Comparison of ENCODE assay signal across 41 cellular contexts in the genomic region with DNA sequence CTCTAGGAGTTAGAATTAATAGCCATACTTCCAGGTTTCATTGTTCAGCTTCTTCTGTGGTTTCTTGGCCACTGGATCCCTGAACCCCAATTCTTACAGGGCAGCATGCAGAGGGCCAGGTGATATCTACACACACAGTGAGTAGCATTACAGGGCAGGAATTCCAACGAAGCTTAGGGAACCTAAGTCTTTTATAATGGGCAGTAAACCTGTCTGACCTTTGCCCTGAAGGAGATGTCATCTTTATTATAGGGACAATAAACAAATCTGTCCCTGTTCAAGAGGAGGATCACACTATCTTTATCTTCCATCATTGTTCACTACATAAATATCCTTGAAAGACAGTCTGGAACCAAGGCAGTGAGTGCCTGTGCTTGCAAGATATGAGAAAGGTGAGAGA. TPM values are rescaled to one million over a fixed set of nuclear protein-coding genes. Genes with fewer than 3 reads are reported as not detected.
"Had no signal": no experiment of that assay in that cellular context is flagged by ENCODE, and none has a peak within 500 bp of the region (broad histone marks: within the 10 kb centered on the region; RNA-seq: fewer than 3 reads in every experiment).

No MANE protein-coding gene starts in this region.

- FAIRE-seq: astrocyte had no signal

- H3K27me3 Mint-ChIP-seq: brain had no signal

- H3K36me3 ChIP-seq: adrenal gland, ascending aorta, brain microvascular endothelial cell, breast epithelium, cardiac muscle cell had no signal

- H3K4me1 ChIP-seq: adrenal gland, ascending aorta, body of pancreas, breast epithelium had no signal

- H3K4me3 ChIP-seq: adrenal gland, ascending aorta, body of pancreas, breast epithelium, cardiac muscle cell had no signal

- H3K4me1 Mint-ChIP-seq: activated naive CD4-positive, alpha-beta T cell treated with anti-CD3 and anti-CD28 coated beads, Interleukin-2, amount 10 ng/mL, durations not matched to agents 7 days and 5 days; activated naive CD4-positive, alpha-beta T cell treated with anti-CD3 and anti-CD28 coated beads, Interleukin-2, amount 50 U/mL, for 24 hours; activated naive CD8-positive, alpha-beta T cell treated with anti-CD3 and anti-CD28 coated beads for 36 hours; activated naive CD8-positive, alpha-beta T cell treated with anti-CD3 and anti-CD28 coated beads, Interleukin-2, amount 10 ng/mL, durations not matched to agents 7 days and 5 days; activated naive CD8-positive, alpha-beta T cell treated with anti-CD3 and anti-CD28 coated beads, Interleukin-2, amount 50 U/mL, for 24 hours; activated T-helper 17 cell treated with anti-CD3 and anti-CD28 coated beads, Interleukin-2, amount 50 U/mL, for 72 hours; brain; central memory CD8-positive, alpha-beta T cell had no signal

- H3K9me3 Mint-ChIP-seq: activated naive CD4-positive, alpha-beta T cell treated with anti-CD3 and anti-CD28 coated beads, Interleukin-2, amount 10 ng/mL, durations not matched to agents 7 days and 5 days; activated naive CD8-positive, alpha-beta T cell treated with anti-CD3 and anti-CD28 coated beads, Interleukin-2, amount 10 ng/mL, durations not matched to agents 7 days and 5 days; activated T-helper 1 cell treated with anti-CD3 and anti-CD28 coated beads, Interleukin-12 subunit alpha, Interleukin-12 subunit beta, Interleukin-2, Interleukin-4 antibody, amounts not matched to agents 30 ng/mL and 10 ng/mL and 1 ng/mL, durations not matched to agents 14 hours and 24 hours and 36 hours; activated T-helper 17 cell treated with anti-CD3 and anti-CD28 coated beads, Interleukin-2, amount 50 U/mL, for 72 hours; activated T-helper 2 cell treated with anti-CD3 and anti-CD28 coated beads, Interferon-gamma antibody, Interleukin-2, Interleukin-4, amounts not matched to agents 10 μg/mL and 5 μg/mL and 100 μg/mL, durations not matched to agents 14 hours and 24 hours and 36 hours; central memory CD8-positive, alpha-beta T cell had no signal

- H3K36me3 Mint-ChIP-seq: activated naive CD4-positive, alpha-beta T cell treated with anti-CD3 and anti-CD28 coated beads, Interleukin-2, amount 10 ng/mL, durations not matched to agents 7 days and 5 days; activated naive CD8-positive, alpha-beta T cell treated with anti-CD3 and anti-CD28 coated beads for 36 hours; activated naive CD8-positive, alpha-beta T cell treated with anti-CD3 and anti-CD28 coated beads, Interleukin-2, amount 10 ng/mL, durations not matched to agents 7 days and 5 days; brain had no signal

- H3K27ac Mint-ChIP-seq: activated naive CD4-positive, alpha-beta T cell treated with anti-CD3 and anti-CD28 coated beads for 36 hours; activated naive CD4-positive, alpha-beta T cell treated with anti-CD3 and anti-CD28 coated beads, Interleukin-2, amount 10 ng/mL, durations not matched to agents 7 days and 5 days; activated naive CD4-positive, alpha-beta T cell treated with anti-CD3 and anti-CD28 coated beads, Interleukin-2, amount 50 U/mL, for 24 hours; activated naive CD4-positive, alpha-beta T cell treated with anti-CD3 and anti-CD28 coated beads, Interleukin-2, amount 50 U/mL, for 72 hours; activated naive CD8-positive, alpha-beta T cell; activated naive CD8-positive, alpha-beta T cell treated with anti-CD3 and anti-CD28 coated beads for 36 hours; activated naive CD8-positive, alpha-beta T cell treated with anti-CD3 and anti-CD28 coated beads, Interleukin-2, amount 10 ng/mL, durations not matched to agents 7 days and 5 days; activated naive CD8-positive, alpha-beta T cell treated with anti-CD3 and anti-CD28 coated beads, Interleukin-2, amount 50 U/mL, for 24 hours; activated T-cell treated with anti-CD3 and anti-CD28 coated beads, Interleukin-2, amount 50 U/mL, for 24 hours; activated T-cell treated with anti-CD3 and anti-CD28 coated beads, Interleukin-2, amount 50 U/mL, for 72 hours; activated T-helper 1 cell treated with anti-CD3 and anti-CD28 coated beads, Interleukin-12 subunit alpha, Interleukin-12 subunit beta, Interleukin-2, Interleukin-4 antibody, amounts not matched to agents 30 ng/mL and 10 ng/mL and 1 ng/mL, durations not matched to agents 14 hours and 24 hours and 36 hours; activated T-helper 17 cell treated with anti-CD3 and anti-CD28 coated beads, Interleukin-2, amount 50 U/mL, for 72 hours; activated T-helper 2 cell treated with anti-CD3 and anti-CD28 coated beads, Interferon-gamma antibody, Interleukin-2, Interleukin-4, amounts not matched to agents 10 μg/mL and 5 μg/mL and 100 μg/mL, durations not matched to agents 14 hours and 24 hours and 36 hours; brain had no signal

- H3K4me3 Mint-ChIP-seq: activated naive CD4-positive, alpha-beta T cell treated with anti-CD3 and anti-CD28 coated beads for 36 hours; activated naive CD4-positive, alpha-beta T cell treated with anti-CD3 and anti-CD28 coated beads, Interleukin-2, amount 10 ng/mL, durations not matched to agents 7 days and 5 days; activated naive CD4-positive, alpha-beta T cell treated with anti-CD3 and anti-CD28 coated beads, Interleukin-2, amount 50 U/mL, for 24 hours; activated naive CD8-positive, alpha-beta T cell; activated naive CD8-positive, alpha-beta T cell treated with anti-CD3 and anti-CD28 coated beads for 36 hours; activated naive CD8-positive, alpha-beta T cell treated with anti-CD3 and anti-CD28 coated beads, Interleukin-2, amount 10 ng/mL, durations not matched to agents 7 days and 5 days; activated naive CD8-positive, alpha-beta T cell treated with anti-CD3 and anti-CD28 coated beads, Interleukin-2, amount 50 U/mL, for 24 hours; activated T-cell treated with anti-CD3 and anti-CD28 coated beads, Interleukin-2, amount 50 U/mL, for 24 hours; activated T-cell treated with anti-CD3 and anti-CD28 coated beads, Interleukin-2, amount 50 U/mL, for 4 hours; activated T-cell treated with anti-CD3 and anti-CD28 coated beads, Interleukin-2, amount 50 U/mL, for 72 hours; activated T-helper 1 cell treated with anti-CD3 and anti-CD28 coated beads, Interleukin-12 subunit alpha, Interleukin-12 subunit beta, Interleukin-2, Interleukin-4 antibody, amounts not matched to agents 30 ng/mL and 10 ng/mL and 1 ng/mL, durations not matched to agents 14 hours and 24 hours and 36 hours; activated T-helper 17 cell treated with anti-CD3 and anti-CD28 coated beads, Interleukin-2, amount 50 U/mL, for 72 hours; brain; central memory CD8-positive, alpha-beta T cell had no signal

- H3K27ac ChIP-seq: adrenal gland, ascending aorta, body of pancreas, brain microvascular endothelial cell, breast epithelium, cardiac muscle cell had no signal

- DNase-seq: activated effector memory CD4-positive, alpha-beta T cell treated with anti-CD3 and anti-CD28 coated beads, Interleukin-2, amount 50 U/mL, for 16 hours; activated effector memory CD4-positive, alpha-beta T cell treated with Interleukin-2 at 50 U/mL for 16 hours; activated gamma-delta T cell; activated gamma-delta T cell treated with Interleukin-2 at 50 U/mL for 16 hours; activated naive CD4-positive, alpha-beta T cell; activated naive CD4-positive, alpha-beta T cell treated with anti-CD3 and anti-CD28 coated beads for 36 hours; activated naive CD4-positive, alpha-beta T cell treated with anti-CD3 and anti-CD28 coated beads, Interleukin-2, amount 10 ng/mL, durations not matched to agents 7 days and 5 days; activated naive CD4-positive, alpha-beta T cell treated with anti-CD3 and anti-CD28 coated beads, Interleukin-2, amount 50 U/mL, for 16 hours; activated naive CD4-positive, alpha-beta T cell treated with Interleukin-2 at 50 U/mL for 16 hours; activated naive CD8-positive, alpha-beta T cell treated with anti-CD3 and anti-CD28 coated beads for 36 hours; activated naive CD8-positive, alpha-beta T cell treated with anti-CD3 and anti-CD28 coated beads, Interleukin-2, amount 10 ng/mL, durations not matched to agents 7 days and 5 days; activated naive CD8-positive, alpha-beta T cell treated with anti-CD3 and anti-CD28 coated beads, Interleukin-2, amount 50 U/mL, for 24 hours; activated T-cell treated with anti-CD3 and anti-CD28 coated beads for 4 hours; activated T-cell treated with anti-CD3 and anti-CD28 coated beads, Interleukin-2, amount 50 U/mL, for 1 hour; activated T-cell treated with anti-CD3 and anti-CD28 coated beads, Interleukin-2, amount 50 U/mL, for 24 hours; activated T-cell treated with anti-CD3 and anti-CD28 coated beads, Interleukin-2, amount 50 U/mL, for 4 hours; activated T-cell treated with anti-CD3 and anti-CD28 coated beads, Interleukin-2, amount 50 U/mL, for 48 hours; activated T-cell treated with anti-CD3 and anti-CD28 coated beads, Interleukin-2, amount 50 U/mL, for 72 hours; adrenal gland; amniotic stem cell; amygdala; anterior cingulate cortex; aorta; body of pancreas; brain microvascular endothelial cell; caudate nucleus; central memory CD4-positive, alpha-beta T cell; cerebellar nuclear complex had no signal

- H3K27me3 ChIP-seq: adrenal gland, ascending aorta, body of pancreas, brain microvascular endothelial cell, breast epithelium, cardiac muscle cell had no signal

- ATAC-seq: activated naive CD4-positive, alpha-beta T cell treated with anti-CD3 and anti-CD28 coated beads, Interleukin-2, amount 50 U/mL, for 72 hours; activated naive CD8-positive, alpha-beta T cell treated with anti-CD3 and anti-CD28 coated beads, Interleukin-2, amount 50 U/mL, for 24 hours; activated T-cell treated with anti-CD3 and anti-CD28 coated beads, Interleukin-2, amount 50 U/mL, for 4 hours; activated T-cell treated with anti-CD3 and anti-CD28 coated beads, Interleukin-2, amount 50 U/mL, for 72 hours; activated T-helper 17 cell treated with anti-CD3 and anti-CD28 coated beads, Interleukin-2, amount 50 U/mL, for 72 hours; body of pancreas had no signal

- H3K9me3 ChIP-seq: adrenal gland, ascending aorta, body of pancreas, breast epithelium had no signal

RNA-seq across cellular contexts. Expression of a gene that starts 11.7 kb away (rescaled TPM):
- total RNA-seq: bronchial epithelial cell had no signal
